Comparison of ENCODE assay signal across 11 cellular contexts in genomic region chr11:113991170-113991569, GRCh38. TPM values are rescaled to one million over a fixed set of nuclear protein-coding genes. Genes with fewer than 3 reads are reported as not detected.
DNase-seq lines count a peak whose midpoint lies in the region; TF ChIP-seq lines count a peak whose summit lies in the region.
"Had no signal": no experiment of that assay in that cellular context is flagged by ENCODE, and none has a peak within 500 bp of the region (broad histone marks: within the 10 kb centered on the region; RNA-seq: fewer than 3 reads in every experiment).

No MANE protein-coding gene starts in this region.

- no peak overlapping the region for H3K27ac Mint-ChIP-seq in progenitor cell of endocrine pancreas

- H3K4me3 ChIP-seq in fibroblast of lung (replicated peaks in 1 of 4; ENCODE audit: control extremely low read depth in 1 of 4, insufficient read depth in 1 of 4, low read depth in 3 of 4, low read length in 4 of 4), result no peak overlapping the region

- DNase-seq in NOMO-1 treated with DMSO at 0.1 percent for 48 hours (lab: John Stamatoyannopoulos, UW; ENCODE audit: unreplicated experiment) (peak; percentile 7), NOMO-1 (lab: John Stamatoyannopoulos, UW; ENCODE audit: unreplicated experiment in 2 of 2) (no peak), RKO (ENCODE audit: low spot score) (peak; percentile 48), fibroblast of lung (ENCODE audit: low read depth in 2 of 2) (peak; percentile 23 to 47), progenitor cell of endocrine pancreas (ENCODE audit: low spot score, unreplicated experiment) (peak; percentile 63), D341Med (ENCODE audit: low spot score) (no peak), cerebellar cortex (ENCODE audit: low spot score) (no peak), GM10266 (ENCODE audit: extremely low spot score) (no peak)
- DNase-seq: NCI-H2171 treated with DMSO at 0.1 percent for 48 hours had no signal

- H3K27me3 Mint-ChIP-seq in progenitor cell of endocrine pancreas, result peaks cover 49% of the 10 kb centered on the region

- H3K27me3 ChIP-seq in fibroblast of lung (ENCODE audit: control insufficient read depth, insufficient read depth, low read length), result no peaks in the 10 kb centered on the region

- no peak for TF ChIP-seq CTCF in fibroblast of lung (conservative IDR thresholded peaks at IDR 0.05 in 1 of 2, IDR thresholded peaks at IDR 0.05 in 1 of 2; ENCODE audit: low read depth in 1 of 2, low read length in 2 of 2)
- no peak for TF ChIP-seq CTCF in progenitor cell of endocrine pancreas (IDR thresholded peaks at IDR 0.05; ENCODE audit: unreplicated experiment)
- TF ChIP-seq CTCF in GM10266 (IDR thresholded peaks at IDR 0.05; ENCODE audit: control insufficient read depth, insufficient read depth, low read depth, missing control alignments), result no peak

- no peak overlapping the region for H2AFZ ChIP-seq in fibroblast of lung (ENCODE audit: low read length)

- H3K36me3 ChIP-seq in fibroblast of lung (ENCODE audit: control insufficient read depth, insufficient read depth, low read length), result no peaks in the 10 kb centered on the region
- H3K36me3 ChIP-seq: neutrophil had no signal

- H3K9me3 ChIP-seq in fibroblast of lung (ENCODE audit: control insufficient read depth, insufficient read depth, low read depth, low read length), result no peaks in the 10 kb centered on the region
- H3K9me3 ChIP-seq: neutrophil had no signal

- H3K36me3 Mint-ChIP-seq in progenitor cell of endocrine pancreas (ENCODE audit: insufficient read depth), result no peaks in the 10 kb centered on the region

- H3K4me2 ChIP-seq in fibroblast of lung (ENCODE audit: extremely low read depth, insufficient read depth, low read length), result no peak overlapping the region

- no peak overlapping the region for H3K27ac ChIP-seq in fibroblast of lung (ENCODE audit: insufficient read depth, low read length)
- H3K27ac ChIP-seq: epithelial cell of prostate, neutrophil had no signal

- H3K4me3 Mint-ChIP-seq in progenitor cell of endocrine pancreas (ENCODE audit: low read depth), result no peak overlapping the region

- no peaks in the 10 kb centered on the region for H3K4me1 ChIP-seq in fibroblast of lung (ENCODE audit: control insufficient read depth, extremely low read depth, insufficient read depth, low read length)

- H4K20me1 ChIP-seq in fibroblast of lung (ENCODE audit: control insufficient read depth, extremely low read depth, insufficient read depth, low read length), result no peaks in the 10 kb centered on the region

- no peaks in the 10 kb centered on the region for H3K9me3 Mint-ChIP-seq in progenitor cell of endocrine pancreas (ENCODE audit: low read depth)

- no peak overlapping the region for H3K9ac ChIP-seq in fibroblast of lung (ENCODE audit: insufficient read depth, low read length)

- no peaks in the 10 kb centered on the region for H3K79me2 ChIP-seq in fibroblast of lung (ENCODE audit: control insufficient read depth, insufficient read depth, low read length)

- H3K4me1 Mint-ChIP-seq in progenitor cell of endocrine pancreas (ENCODE audit: low read depth), result no peaks in the 10 kb centered on the region

RNA-seq across cellular contexts. Expression of gene HTR3A, which starts 16.3 kb away (rescaled TPM):
- not detected in 2 replicates for total RNA-seq in fibroblast of lung
- polyA plus RNA-seq in fibroblast of lung, result not detected in 2 replicates
- polyA plus RNA-seq in fibroblast of lung (2012), result not detected in 2 replicates
- not detected in 2 replicates for polyA minus RNA-seq in fibroblast of lung (ENCODE audit: low replicate concordance)
- total RNA-seq in progenitor cell of endocrine pancreas, result not detected in 2 replicates

Comparison
In these comparisons a context has a peak if more than half of its experiments do, and no peak if none do; other contexts are left out.
1. DNase-seq: peak in NOMO-1 treated with DMSO at 0.1 percent for 48 hours (single experiment), RKO (single experiment), fibroblast of lung (2 of 2) and progenitor cell of endocrine pancreas (single experiment); none in NOMO-1 (0 of 2), D341Med (single experiment), cerebellar cortex (single experiment) and GM10266 (single experiment).